Comparison of ENCODE assay signal across 1 cellular context in genomic region chr1:183304466-183305122, GRCh38.
TF ChIP-seq lines count a peak whose summit lies in the region.

No MANE protein-coding gene starts in this region.

TF ChIP-seq in WTC11, 78 proteins besides CTCF, POLR2A, EP300 and RAD21 (continued from another document):
- TF ChIP-seq, protein P1, sequence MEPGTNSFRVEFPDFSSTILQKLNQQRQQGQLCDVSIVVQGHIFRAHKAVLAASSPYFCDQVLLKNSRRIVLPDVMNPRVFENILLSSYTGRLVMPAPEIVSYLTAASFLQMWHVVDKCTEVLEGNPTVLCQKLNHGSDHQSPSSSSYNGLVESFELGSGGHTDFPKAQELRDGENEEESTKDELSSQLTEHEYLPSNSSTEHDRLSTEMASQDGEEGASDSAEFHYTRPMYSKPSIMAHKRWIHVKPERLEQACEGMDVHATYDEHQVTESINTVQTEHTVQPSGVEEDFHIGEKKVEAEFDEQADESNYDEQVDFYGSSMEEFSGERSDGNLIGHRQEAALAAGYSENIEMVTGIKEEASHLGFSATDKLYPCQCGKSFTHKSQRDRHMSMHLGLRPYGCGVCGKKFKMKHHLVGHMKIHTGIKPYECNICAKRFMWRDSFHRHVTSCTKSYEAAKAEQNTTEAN (CRISPR knock-in tag; IDR thresholded peaks at IDR 0.05), result no peak
- TF ChIP-seq ZNF425 (CRISPR knock-in tag; conservative IDR thresholded peaks at IDR 0.05) (no peak), NFYB (CRISPR knock-in tag; conservative IDR thresholded peaks at IDR 0.05; ENCODE audit: low read depth) (no peak), RELA (CRISPR knock-in tag; IDR thresholded peaks at IDR 0.05; ENCODE audit: borderline replicate concordance) (no peak), MLX (CRISPR knock-in tag; IDR thresholded peaks at IDR 0.05) (no peak), EMX1 (CRISPR knock-in tag; IDR thresholded peaks at IDR 0.05) (no peak), ZNF317 (CRISPR knock-in tag; IDR thresholded peaks at IDR 0.05; ENCODE audit: borderline replicate concordance, low read depth) (no peak)
